Comparison of ENCODE assay signal across 11 cellular contexts in genomic region chr9:98974554-98974953, GRCh38. TPM values are rescaled to one million over a fixed set of nuclear protein-coding genes. Genes with fewer than 3 reads are reported as not detected.
DNase-seq lines count a peak whose midpoint lies in the region; ATAC-seq and TF ChIP-seq lines count a peak whose summit lies in the region.
"Had no signal": no experiment of that assay in that cellular context is flagged by ENCODE, and none has a peak within 500 bp of the region (broad histone marks: within the 10 kb centered on the region; RNA-seq: fewer than 3 reads in every experiment).

No MANE protein-coding gene starts in this region.

- no peaks in the 10 kb centered on the region for H3K9me3 Mint-ChIP-seq in activated CD8-positive, alpha-beta T cell treated with anti-CD3 and anti-CD28 coated beads, Interleukin-2, amount 10 ng/mL, durations not matched to agents 7 days and 5 days (ENCODE audit: insufficient read depth)
- H3K9me3 Mint-ChIP-seq in activated CD8-positive, alpha-beta T cell treated with anti-CD3 and anti-CD28 coated beads for 36 hours, result no peaks in the 10 kb centered on the region
- no peaks in the 10 kb centered on the region for H3K9me3 Mint-ChIP-seq in stimulated activated effector memory CD8-positive, alpha-beta T cell treated with anti-CD3 and anti-CD28 coated beads, Interleukin-12 subunit alpha, Interleukin-12 subunit beta, amount 100 ng/mL, for 72 hours
- H3K9me3 Mint-ChIP-seq: naive thymus-derived CD4-positive, alpha-beta T cell had no signal

- CTCF ChIA-PET in activated CD8-positive, alpha-beta T cell treated with anti-CD3 and anti-CD28 coated beads, Interleukin-2, amount 10 ng/mL, durations not matched to agents 7 days and 5 days (lab: Charles Lee), result interaction anchor here (0.8 to 4.5 kb wide), 11 partner anchors 11 to 190 kb away, joined by 3 to 75 read pairs (median 7); no protein-coding TSS in a partner anchor
- CTCF ChIA-PET in activated CD8-positive, alpha-beta T cell treated with anti-CD3 and anti-CD28 coated beads for 36 hours (lab: Charles Lee), result interaction anchor here (1.0 to 7.3 kb wide), 17 partner anchors 9 to 188 kb away, joined by 3 to 83 read pairs (median 5); partner anchors contain the start of gene COL15A1

- peak overlapping the region in 1 of 4 donors; percentile 54 for H3K4me3 ChIP-seq in esophagus squamous epithelium

- 56 to 60% methylated on average over 6 of the region's 10 CpGs for WGBS in esophagus squamous epithelium, 2 donors

- no peak for TF ChIP-seq POLR2A in esophagus squamous epithelium (IDR thresholded peaks at IDR 0.05)

- ATAC-seq in activated CD8-positive, alpha-beta T cell treated with anti-CD3 and anti-CD28 coated beads, Interleukin-2, amount 10 ng/mL, durations not matched to agents 7 days and 5 days, result peak; percentile 10
- ATAC-seq in activated CD8-positive, alpha-beta T cell treated with anti-CD3 and anti-CD28 coated beads for 36 hours, result no peak
- peak; percentile 21 for ATAC-seq in HG03354 (IDR thresholded peaks at IDR 0.05; ENCODE audit: poor library complexity, severe bottlenecking, unreplicated experiment)
- ATAC-seq in stimulated activated effector memory CD8-positive, alpha-beta T cell treated with anti-CD3 and anti-CD28 coated beads, Interleukin-12 subunit alpha, Interleukin-12 subunit beta, amount 100 ng/mL, for 72 hours, result peak; percentile 3
- ATAC-seq in HG02884 (IDR thresholded peaks at IDR 0.05; ENCODE audit: unreplicated experiment), result no peak
- no peak for ATAC-seq in HG03571 (IDR thresholded peaks at IDR 0.05; ENCODE audit: unreplicated experiment)
- no peak for ATAC-seq in GM19467 (IDR thresholded peaks at IDR 0.05; ENCODE audit: unreplicated experiment)

- H3K4me1 ChIP-seq in esophagus squamous epithelium, result peaks cover 0 to 73% (median 33%) of the 10 kb centered on the region in 3 donors

- H3K9me3 ChIP-seq in esophagus squamous epithelium, result no peaks in the 10 kb centered on the region

- no peak for TF ChIP-seq CTCF in activated CD8-positive, alpha-beta T cell treated with anti-CD3 and anti-CD28 coated beads for 36 hours (IDR thresholded peaks at IDR 0.05)
- TF ChIP-seq CTCF in esophagus squamous epithelium (IDR thresholded peaks at IDR 0.05), result no peak

- H3K27me3 ChIP-seq in esophagus squamous epithelium, result peaks cover 0 to 13% (median 0%) of the 10 kb centered on the region in 4 donors

- peaks cover 16% of the 10 kb centered on the region for H3K4me1 Mint-ChIP-seq in activated CD8-positive, alpha-beta T cell treated with anti-CD3 and anti-CD28 coated beads, Interleukin-2, amount 10 ng/mL, durations not matched to agents 7 days and 5 days (ENCODE audit: low read depth)
- peaks cover 9% of the 10 kb centered on the region for H3K4me1 Mint-ChIP-seq in activated CD8-positive, alpha-beta T cell treated with anti-CD3 and anti-CD28 coated beads for 36 hours (ENCODE audit: low read depth)
- peaks cover 6% of the 10 kb centered on the region for H3K4me1 Mint-ChIP-seq in stimulated activated effector memory CD8-positive, alpha-beta T cell treated with anti-CD3 and anti-CD28 coated beads, Interleukin-12 subunit alpha, Interleukin-12 subunit beta, amount 100 ng/mL, for 72 hours

- no peak overlapping the region for H3K4me3 Mint-ChIP-seq in activated CD8-positive, alpha-beta T cell treated with anti-CD3 and anti-CD28 coated beads, Interleukin-2, amount 10 ng/mL, durations not matched to agents 7 days and 5 days
- no peak overlapping the region for H3K4me3 Mint-ChIP-seq in activated CD8-positive, alpha-beta T cell treated with anti-CD3 and anti-CD28 coated beads for 36 hours
- peak overlapping the region; percentile 43 for H3K4me3 Mint-ChIP-seq in stimulated activated effector memory CD8-positive, alpha-beta T cell treated with anti-CD3 and anti-CD28 coated beads, Interleukin-12 subunit alpha, Interleukin-12 subunit beta, amount 100 ng/mL, for 72 hours

- no peak overlapping the region for H3K27ac Mint-ChIP-seq in activated CD8-positive, alpha-beta T cell treated with anti-CD3 and anti-CD28 coated beads, Interleukin-2, amount 10 ng/mL, durations not matched to agents 7 days and 5 days
- H3K27ac Mint-ChIP-seq in activated CD8-positive, alpha-beta T cell treated with anti-CD3 and anti-CD28 coated beads for 36 hours, result no peak overlapping the region
- no peak overlapping the region for H3K27ac Mint-ChIP-seq in stimulated activated effector memory CD8-positive, alpha-beta T cell treated with anti-CD3 and anti-CD28 coated beads, Interleukin-12 subunit alpha, Interleukin-12 subunit beta, amount 100 ng/mL, for 72 hours
- H3K27ac Mint-ChIP-seq: naive thymus-derived CD4-positive, alpha-beta T cell had no signal

- DNase-seq in activated CD8-positive, alpha-beta T cell treated with anti-CD3 and anti-CD28 coated beads, Interleukin-2, amount 10 ng/mL, durations not matched to agents 7 days and 5 days, result no peak
- no peak for DNase-seq in activated CD8-positive, alpha-beta T cell treated with anti-CD3 and anti-CD28 coated beads for 36 hours
- DNase-seq in esophagus squamous epithelium (lab: John Stamatoyannopoulos, UW), result no peak
- DNase-seq in stimulated activated effector memory CD8-positive, alpha-beta T cell treated with anti-CD3 and anti-CD28 coated beads, Interleukin-12 subunit alpha, Interleukin-12 subunit beta, amount 100 ng/mL, for 72 hours (ENCODE audit: low spot score in 2 of 2), result no peak

- peaks cover 16% of the 10 kb centered on the region for H3K27me3 Mint-ChIP-seq in activated CD8-positive, alpha-beta T cell treated with anti-CD3 and anti-CD28 coated beads, Interleukin-2, amount 10 ng/mL, durations not matched to agents 7 days and 5 days (ENCODE audit: low read depth)
- H3K27me3 Mint-ChIP-seq in activated CD8-positive, alpha-beta T cell treated with anti-CD3 and anti-CD28 coated beads for 36 hours, result no peaks in the 10 kb centered on the region

- intact Hi-C loops in activated CD8-positive, alpha-beta T cell treated with anti-CD3 and anti-CD28 coated beads for 36 hours (cut with micrococcal nuclease), result loop anchor here (10.0 kb wide), 1 partner anchor 130 kb away; no protein-coding TSS in a partner anchor
- intact Hi-C loops in esophagus squamous epithelium (cut with DNase I), result no loop called here

- H3K36me3 ChIP-seq in esophagus squamous epithelium, result no peaks in the 10 kb centered on the region

- no peaks in the 10 kb centered on the region for H3K36me3 Mint-ChIP-seq in activated CD8-positive, alpha-beta T cell treated with anti-CD3 and anti-CD28 coated beads, Interleukin-2, amount 10 ng/mL, durations not matched to agents 7 days and 5 days (ENCODE audit: low read depth)
- H3K36me3 Mint-ChIP-seq in activated CD8-positive, alpha-beta T cell treated with anti-CD3 and anti-CD28 coated beads for 36 hours (ENCODE audit: low read depth), result no peaks in the 10 kb centered on the region
- no peaks in the 10 kb centered on the region for H3K36me3 Mint-ChIP-seq in stimulated activated effector memory CD8-positive, alpha-beta T cell treated with anti-CD3 and anti-CD28 coated beads, Interleukin-12 subunit alpha, Interleukin-12 subunit beta, amount 100 ng/mL, for 72 hours
- H3K36me3 Mint-ChIP-seq: naive thymus-derived CD4-positive, alpha-beta T cell had no signal

- H3K27ac ChIP-seq in esophagus squamous epithelium, result peak overlapping the region in 3 of 4 donors; percentile 61 to 72 (median 68)
- H3K27ac ChIP-seq: 22Rv1 had no signal

- POLR2A ChIA-PET in activated CD8-positive, alpha-beta T cell treated with anti-CD3 and anti-CD28 coated beads, Interleukin-2, amount 10 ng/mL, durations not matched to agents 7 days and 5 days (lab: Charles Lee), result interaction anchor here (0.6 kb wide), 1 partner anchor 9 kb away, joined by 3 read pairs; no protein-coding TSS in a partner anchor
- POLR2A ChIA-PET in activated CD8-positive, alpha-beta T cell treated with anti-CD3 and anti-CD28 coated beads for 36 hours (lab: Charles Lee), result interaction anchor here (1.0 kb wide), 1 partner anchor 9 kb away, joined by 3 read pairs; no protein-coding TSS in a partner anchor

RNA-seq across cellular contexts. Expression of gene COL15A1, which starts 30.8 kb away (rescaled TPM):
- total RNA-seq in activated CD8-positive, alpha-beta T cell treated with anti-CD3 and anti-CD28 coated beads, Interleukin-2, amount 10 ng/mL, durations not matched to agents 7 days and 5 days, result under 1 TPM; 0.37 to 0.76 TPM
- under 1 TPM in 1 of 2 experiments, not detected in 1; 0.07 TPM for total RNA-seq in activated CD8-positive, alpha-beta T cell treated with anti-CD3 and anti-CD28 coated beads for 36 hours
- total RNA-seq in esophagus squamous epithelium, result 10 to 100 TPM in 2 of 4 donors, 1 to 10 TPM in 2; 3.4 to 33.2 (median 9.7) TPM
- total RNA-seq: Calu3 had no signal

Comparison
In these comparisons a context has a peak if more than half of its experiments do, and no peak if none do; other contexts are left out.
1. ATAC-seq: peak in activated CD8-positive, alpha-beta T cell treated with anti-CD3 and anti-CD28 coated beads, Interleukin-2, amount 10 ng/mL, durations not matched to agents 7 days and 5 days (single experiment), HG03354 (single experiment) and stimulated activated effector memory CD8-positive, alpha-beta T cell treated with anti-CD3 and anti-CD28 coated beads, Interleukin-12 subunit alpha, Interleukin-12 subunit beta, amount 100 ng/mL, for 72 hours (single experiment); none in activated CD8-positive, alpha-beta T cell treated with anti-CD3 and anti-CD28 coated beads for 36 hours (single experiment), HG02884 (single experiment), HG03571 (single experiment) and GM19467 (single experiment).